Comparison of ENCODE assay signal across 18 cellular contexts in the genomic region with DNA sequence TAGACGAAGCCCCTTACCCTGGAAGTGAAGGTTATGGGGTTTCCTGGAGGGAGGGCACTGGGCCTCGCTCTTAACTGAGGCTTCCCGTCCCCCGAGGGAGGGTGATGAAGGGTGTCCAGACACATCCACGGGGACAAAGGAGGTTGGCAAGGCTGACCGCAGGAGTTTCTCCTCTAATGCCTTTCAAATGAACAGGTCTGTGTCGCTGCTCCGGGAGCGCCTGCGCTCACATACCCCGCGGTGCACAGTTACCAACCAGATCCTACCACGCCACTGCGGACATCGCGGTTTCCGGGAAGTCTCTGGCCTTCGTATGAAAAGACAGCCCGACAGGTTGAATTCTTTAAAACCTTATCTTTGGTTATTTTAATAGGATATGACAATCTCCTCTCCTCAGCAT.
"Had no signal": no experiment of that assay in that cellular context is flagged by ENCODE, and none has a peak within 500 bp of the region (broad histone marks: within the 10 kb centered on the region; RNA-seq: fewer than 3 reads in every experiment).

No MANE protein-coding gene starts in this region.

- H3K27ac ChIP-seq: left lung, lower lobe of right lung, right lobe of liver, thoracic aorta had no signal

- ATAC-seq: activated CD8-positive, alpha-beta memory T cell treated with anti-CD3 and anti-CD28 coated beads, Interleukin-2, amount 10 ng/mL, durations not matched to agents 7 days and 5 days; activated CD8-positive, alpha-beta T cell treated with anti-CD3 and anti-CD28 coated beads, Interleukin-2, amount 10 ng/mL, durations not matched to agents 7 days and 5 days; activated naive CD4-positive, alpha-beta T cell treated with anti-CD3 and anti-CD28 coated beads, Interleukin-2, amount 50 U/mL, for 72 hours; activated T-cell treated with anti-CD3 and anti-CD28 coated beads, Interleukin-2, amount 50 U/mL, for 72 hours; natural killer cell treated with Interleukin-12 subunit alpha and Interleukin-12 subunit beta and Interleukin-15 and Interleukin-18, amount 100 ng/mL, for 72 hours had no signal

- H3K27me3 ChIP-seq: ovary, right lobe of liver had no signal

- H3K36me3 ChIP-seq: left lung, lower lobe of right lung, ovary, right lobe of liver, thoracic aorta had no signal

- H3K4me3 ChIP-seq: left lung, mucosa of descending colon, ovary, right lobe of liver, thoracic aorta had no signal

- DNase-seq: activated B cell treated with CpG ODN at 0.5 μM for 24 hours; activated CD4-positive, alpha-beta T cell treated with anti-CD3 and anti-CD28 coated beads, Interleukin-2, amount 50 U/mL, for 1 hour; activated CD8-positive, alpha-beta memory T cell treated with anti-CD3 and anti-CD28 coated beads, Interleukin-2, amount 10 ng/mL, durations not matched to agents 7 days and 5 days; activated CD8-positive, alpha-beta T cell treated with anti-CD3 and anti-CD28 coated beads, Interleukin-2, amount 10 ng/mL, durations not matched to agents 7 days and 5 days; activated naive CD4-positive, alpha-beta T cell; activated T-cell treated with anti-CD3 and anti-CD28 coated beads, Interleukin-2, amount 50 U/mL, for 72 hours; effector CD8-positive, alpha-beta T cell; lower lobe of right lung; stimulated activated CD4-positive, alpha-beta T cell treated with anti-CD3 and anti-CD28 coated beads, Interleukin-12 subunit alpha, Interleukin-12 subunit beta, amount 100 ng/mL, for 4 hours; stimulated activated CD4-positive, alpha-beta T cell treated with anti-CD3 and anti-CD28 coated beads, Interleukin-4, amount 100 ng/mL, for 1 hour; trophoblast cell had no signal

- H3K9me3 ChIP-seq: left lung, lower lobe of right lung, mucosa of descending colon, ovary, right lobe of liver, thoracic aorta had no signal
